In genomic region chr1:3752400-3752945, GRCh38 we compare ENCODE assay signal across 25 cellular contexts. TPM values are rescaled to one million over a fixed set of nuclear protein-coding genes. Genes with fewer than 3 reads are reported as not detected.
"Had no signal": no experiment of that assay in that cellular context is flagged by ENCODE, and none has a peak within 500 bp of the region (broad histone marks: within the 10 kb centered on the region; RNA-seq: fewer than 3 reads in every experiment).

Gene CCDC27, plus strand, starts transcription at chr1:3752450. Its CDS starts 32 bp downstream, at chr1:3752482.

- H3K36me3 Mint-ChIP-seq: naive thymus-derived CD8-positive, alpha-beta T cell; type B pancreatic cell had no signal

- H3K9me3 Mint-ChIP-seq: naive thymus-derived CD8-positive, alpha-beta T cell; type B pancreatic cell had no signal

- DNase-seq: effector CD4-positive, alpha-beta T cell; foreskin melanocyte; head of caudate nucleus; hippocampal formation; kidney glomerular epithelial cell; mammary epithelial cell; naive thymus-derived CD8-positive, alpha-beta T cell; retina; sigmoid colon; stimulated activated CD4-positive, alpha-beta T cell treated with anti-CD3 and anti-CD28 coated beads, Interleukin-12 subunit alpha, Interleukin-12 subunit beta, amount 100 ng/mL, for 4 hours; stimulated activated naive CD4-positive, alpha-beta T cell; stomach; substantia nigra had no signal

- H3K27ac ChIP-seq: coronary artery, psoas muscle, sigmoid colon, skin epidermis, stomach had no signal

- H3K27ac Mint-ChIP-seq: type B pancreatic cell had no signal

- FAIRE-seq: urothelium cell line had no signal

- H3K4me3 Mint-ChIP-seq: naive thymus-derived CD8-positive, alpha-beta T cell; type B pancreatic cell had no signal

- H3K4me3 ChIP-seq: coronary artery, mucosa of descending colon, psoas muscle, sigmoid colon, skin epidermis, stomach had no signal

- H3K9me3 ChIP-seq: mucosa of descending colon, psoas muscle, sigmoid colon, stomach had no signal

- H3K36me3 ChIP-seq: sigmoid colon, stomach had no signal

- ATAC-seq: left lobe of liver; mucosa of descending colon; naive thymus-derived CD8-positive, alpha-beta T cell; psoas muscle had no signal

RNA-seq across cellular contexts. Expression of gene CCDC27, which starts in this region (rescaled TPM):
- total RNA-seq: chondrocyte; dermis microvascular lymphatic vessel endothelial cell; left lobe of liver; lower leg skin; mammary epithelial cell; mucosa of descending colon; naive thymus-derived CD8-positive, alpha-beta T cell; omental fat pad; sigmoid colon; stomach had no signal
- polyA plus RNA-seq: esophagus; mammary epithelial cell; naive thymus-derived CD8-positive, alpha-beta T cell; sigmoid colon; stomach had no signal
